Comparison of ENCODE assay signal across 8 cellular contexts in genomic region chr19:40608957-40609356, GRCh38. TPM values are rescaled to one million over a fixed set of nuclear protein-coding genes. Genes with fewer than 3 reads are reported as not detected.
DNase-seq lines count a peak whose midpoint lies in the region; ATAC-seq and TF ChIP-seq lines count a peak whose summit lies in the region.

No MANE protein-coding gene starts in this region.

- H4K91ac ChIP-seq in mesenchymal stem cell (ENCODE audit: low read length): no peak overlapping the region

- H3K27me3 Mint-ChIP-seq in activated T-helper 2 cell treated with anti-CD3 and anti-CD28 coated beads, Interferon-gamma antibody, Interleukin-2, Interleukin-4, amounts not matched to agents 10 μg/mL and 5 μg/mL and 100 μg/mL, durations not matched to agents 14 hours and 24 hours and 36 hours (ENCODE audit: low read depth): no peaks in the 10 kb centered on the region

- peak overlapping the region; percentile 80 for H3K4me3 Mint-ChIP-seq in activated T-helper 2 cell treated with anti-CD3 and anti-CD28 coated beads, Interferon-gamma antibody, Interleukin-2, Interleukin-4, amounts not matched to agents 10 μg/mL and 5 μg/mL and 100 μg/mL, durations not matched to agents 14 hours and 24 hours and 36 hours (ENCODE audit: low read depth)

- no peaks in the 10 kb centered on the region for H3K9me3 Mint-ChIP-seq in activated T-helper 2 cell treated with anti-CD3 and anti-CD28 coated beads, Interferon-gamma antibody, Interleukin-2, Interleukin-4, amounts not matched to agents 10 μg/mL and 5 μg/mL and 100 μg/mL, durations not matched to agents 14 hours and 24 hours and 36 hours

- peaks cover 39% of the 10 kb centered on the region for H3K4me1 Mint-ChIP-seq in activated T-helper 2 cell treated with anti-CD3 and anti-CD28 coated beads, Interferon-gamma antibody, Interleukin-2, Interleukin-4, amounts not matched to agents 10 μg/mL and 5 μg/mL and 100 μg/mL, durations not matched to agents 14 hours and 24 hours and 36 hours (ENCODE audit: low read depth)

- peak overlapping the region; percentile 63 for H2BK15ac ChIP-seq in mesenchymal stem cell (ENCODE audit: low read depth, poor library complexity, severe bottlenecking)

- no peak overlapping the region for H3K14ac ChIP-seq in mesenchymal stem cell (ENCODE audit: low read length in 2 of 2)

- H3K23ac ChIP-seq in mesenchymal stem cell (ENCODE audit: low read length in 2 of 2): no peak overlapping the region

- H3K4ac ChIP-seq in mesenchymal stem cell (ENCODE audit: low read depth in 1 of 2, low read length in 2 of 2): no peak overlapping the region

- H3K27ac ChIP-seq in left ventricle myocardium inferior (replicated peaks) (peak overlapping the region; percentile 90), mesenchymal stem cell (ENCODE audit: low read length, poor library complexity, severe bottlenecking) (no peak overlapping the region), vagina (peak overlapping the region; percentile 88), body of pancreas (peak overlapping the region in 1 of 4 donors; percentile 77)

- ATAC-seq in Right ventricle myocardium inferior: no peak
- ATAC-seq in body of pancreas: no peak
- ATAC-seq in HG03460 (IDR thresholded peaks at IDR 0.05; ENCODE audit: unreplicated experiment): no peak

- H2AFZ ChIP-seq in mesenchymal stem cell (ENCODE audit: low read depth, low read length): no peak overlapping the region

- H3K27me3 ChIP-seq in left ventricle myocardium inferior (ENCODE audit: low read depth) (no peaks in the 10 kb centered on the region), mesenchymal stem cell (ENCODE audit: control insufficient read depth in 1 of 2, insufficient read depth in 1 of 2, low read length in 2 of 2) (peaks cover 10 to 18% of the 10 kb centered on the region in 2 experiments), vagina (no peaks in the 10 kb centered on the region), body of pancreas (no peaks in the 10 kb centered on the region)

- H2BK12ac ChIP-seq in mesenchymal stem cell (ENCODE audit: low read length in 2 of 2): no peak overlapping the region

- H2BK120ac ChIP-seq in mesenchymal stem cell (ENCODE audit: low read depth, low read length): no peak overlapping the region

- WGBS in mesenchymal stem cell: 96% methylated on average over 4 of the region's 4 CpGs
- WGBS in body of pancreas, 2 donors: 58 to 67% methylated on average over 4 of the region's 4 CpGs

- no peaks in the 10 kb centered on the region for H3K36me3 Mint-ChIP-seq in activated T-helper 2 cell treated with anti-CD3 and anti-CD28 coated beads, Interferon-gamma antibody, Interleukin-2, Interleukin-4, amounts not matched to agents 10 μg/mL and 5 μg/mL and 100 μg/mL, durations not matched to agents 14 hours and 24 hours and 36 hours (ENCODE audit: low read depth)

- H3K9me3 ChIP-seq in left ventricle myocardium inferior (replicated peaks): no peaks in the 10 kb centered on the region
- H3K9me3 ChIP-seq in mesenchymal stem cell (ENCODE audit: control insufficient read depth, low read length): no peaks in the 10 kb centered on the region
- H3K9me3 ChIP-seq in vagina: no peaks in the 10 kb centered on the region
- H3K9me3 ChIP-seq in body of pancreas: no peaks in the 10 kb centered on the region

- peak overlapping the region; percentile 46 for H3K4me2 ChIP-seq in mesenchymal stem cell (ENCODE audit: low read length, poor library complexity, severe bottlenecking)

- no peaks in the 10 kb centered on the region for H3K36me3 ChIP-seq in left ventricle myocardium inferior
- peaks cover 0 to 2% of the 10 kb centered on the region in 2 experiments for H3K36me3 ChIP-seq in mesenchymal stem cell (ENCODE audit: control insufficient read depth in 1 of 2, insufficient read depth in 2 of 2, low read depth in 1 of 2, low read length in 2 of 2)
- H3K36me3 ChIP-seq in vagina: no peaks in the 10 kb centered on the region
- H3K36me3 ChIP-seq in body of pancreas (replicated peaks in 1 of 2; ENCODE audit: insufficient read depth in 1 of 2, low read depth in 2 of 2): no peaks in the 10 kb centered on the region

- H3K4me1 ChIP-seq in left ventricle myocardium inferior (peaks cover 80% of the 10 kb centered on the region), mesenchymal stem cell (ENCODE audit: control insufficient read depth, insufficient read depth, low read depth, low read length) (peaks cover 35% of the 10 kb centered on the region), vagina (peaks cover 81% of the 10 kb centered on the region), body of pancreas (peaks cover 46% of the 10 kb centered on the region)

- DNase-seq in left ventricle myocardium inferior (no peak), Right ventricle myocardium inferior (ENCODE audit: missing footprints) (no peak), mesenchymal stem cell (no peak), vagina (ENCODE audit: extremely low spot score in 2 of 2) (no peak), body of pancreas (no peak), GM10266 (ENCODE audit: extremely low spot score) (no peak)
- DNase-seq in activated T-helper 2 cell treated with anti-CD3 and anti-CD28 coated beads, Interferon-gamma antibody, Interleukin-2, Interleukin-4, amounts not matched to agents 10 μg/mL and 5 μg/mL and 100 μg/mL, durations not matched to agents 14 hours and 24 hours and 36 hours (ENCODE audit: low spot score): no peak

- H4K8ac ChIP-seq in mesenchymal stem cell (ENCODE audit: low read length): no peak overlapping the region

- TF ChIP-seq POLR2A in vagina (IDR thresholded peaks at IDR 0.05) (no peak), body of pancreas (IDR thresholded peaks at IDR 0.05) (no peak)

- peak overlapping the region; percentile 93 for H3K27ac Mint-ChIP-seq in activated T-helper 2 cell treated with anti-CD3 and anti-CD28 coated beads, Interferon-gamma antibody, Interleukin-2, Interleukin-4, amounts not matched to agents 10 μg/mL and 5 μg/mL and 100 μg/mL, durations not matched to agents 14 hours and 24 hours and 36 hours

- H3K79me1 ChIP-seq in mesenchymal stem cell (replicated peaks; ENCODE audit: low read length, poor library complexity, severe bottlenecking): no peaks in the 10 kb centered on the region

- H2BK5ac ChIP-seq in mesenchymal stem cell (ENCODE audit: low read depth, low read length, poor library complexity, severe bottlenecking): no peak overlapping the region

- H3K4me3 ChIP-seq in left ventricle myocardium inferior (peak overlapping the region; percentile 57), mesenchymal stem cell (ENCODE audit: insufficient read depth in 1 of 2, low read depth in 1 of 2, low read length in 2 of 2) (no peak overlapping the region), vagina (peak overlapping the region; percentile 39 to 48), body of pancreas (no peak overlapping the region)

- TF ChIP-seq CTCF in left ventricle myocardium inferior (IDR thresholded peaks at IDR 0.05; ENCODE audit: borderline replicate concordance) (no peak), vagina (IDR thresholded peaks at IDR 0.05) (no peak), body of pancreas (IDR thresholded peaks at IDR 0.05) (no peak), GM10266 (IDR thresholded peaks at IDR 0.05; ENCODE audit: control insufficient read depth, insufficient read depth, low read depth, missing control alignments) (no peak)

- intact Hi-C loops in left ventricle myocardium inferior (cut with micrococcal nuclease) (no loop called here), Right ventricle myocardium inferior (cut with DNase I) (no loop called here), vagina (cut with DNase I) (loop anchor here (10.0 kb wide), 1 partner anchor 174 kb away; no protein-coding TSS in a partner anchor), body of pancreas (cut with DNase I) (no loop called here)
- intact Hi-C loops in activated T-helper 2 cell treated with anti-CD3 and anti-CD28 coated beads, Interferon-gamma antibody, Interleukin-2, Interleukin-4, amounts not matched to agents 10 μg/mL and 5 μg/mL and 100 μg/mL, durations not matched to agents 14 hours and 24 hours and 36 hours (cut with micrococcal nuclease): loop anchor here (10.0 kb wide), 3 partner anchors 324 to 1816 kb away; partner anchors contain the start of genes AKT2 and LIPE

- no peak overlapping the region for H3K18ac ChIP-seq in mesenchymal stem cell (ENCODE audit: low read depth in 1 of 2, low read length in 2 of 2)

- H3K9ac ChIP-seq in mesenchymal stem cell (ENCODE audit: low read length): no peak overlapping the region

- no peak overlapping the region for H2AK5ac ChIP-seq in mesenchymal stem cell (ENCODE audit: low read length, severe bottlenecking)

RNA-seq across cellular contexts. Expression of gene LTBP4, which starts 7.8 kb away (rescaled TPM):
- total RNA-seq in left ventricle myocardium inferior: 260 TPM
- 324 TPM for total RNA-seq in Right ventricle myocardium inferior
- 101 and 104 TPM in 2 replicates for total RNA-seq in activated T-helper 2 cell treated with anti-CD3 and anti-CD28 coated beads, Interferon-gamma antibody, Interleukin-2, Interleukin-4, amounts not matched to agents 10 μg/mL and 5 μg/mL and 100 μg/mL, durations not matched to agents 14 hours and 24 hours and 36 hours
- polyA plus RNA-seq in mesenchymal stem cell (2013, experiment 1 of 2): 122 TPM
- 113 TPM for polyA plus RNA-seq in mesenchymal stem cell (2013, experiment 2 of 2)
- total RNA-seq in vagina: 983 TPM
- 100 to 1,000 TPM in 1 of 2 donors, 10 to 100 TPM in 1; 45.1 to 195 TPM for total RNA-seq in body of pancreas

RNA-seq across cellular contexts. Expression of gene SHKBP1, which starts 32.3 kb away (rescaled TPM):
- 14.8 TPM for total RNA-seq in left ventricle myocardium inferior
- 20.6 TPM for total RNA-seq in Right ventricle myocardium inferior
- 125 and 136 TPM in 2 replicates for total RNA-seq in activated T-helper 2 cell treated with anti-CD3 and anti-CD28 coated beads, Interferon-gamma antibody, Interleukin-2, Interleukin-4, amounts not matched to agents 10 μg/mL and 5 μg/mL and 100 μg/mL, durations not matched to agents 14 hours and 24 hours and 36 hours
- 112 TPM for polyA plus RNA-seq in mesenchymal stem cell (2013, experiment 1 of 2)
- polyA plus RNA-seq in mesenchymal stem cell (2013, experiment 2 of 2): 108 TPM
- total RNA-seq in vagina: 51.6 TPM
- total RNA-seq in body of pancreas: 10 to 100 TPM; 43.3 to 63.6 TPM

Comparison
In these comparisons a context has a peak if more than half of its experiments do, and no peak if none do; other contexts are left out.
1. H3K4me3 ChIP-seq: peak in left ventricle myocardium inferior (single experiment) and vagina (2 of 2); none in mesenchymal stem cell (0 of 2) and body of pancreas (0 of 2).
2. intact Hi-C loops: an anchor here in activated T-helper 2 cell treated with anti-CD3 and anti-CD28 coated beads, Interferon-gamma antibody, Interleukin-2, Interleukin-4, amounts not matched to agents 10 μg/mL and 5 μg/mL and 100 μg/mL, durations not matched to agents 14 hours and 24 hours and 36 hours (10.0 kb wide) and vagina (10.0 kb wide); none called in left ventricle myocardium inferior, Right ventricle myocardium inferior and body of pancreas.